Comparison of ENCODE assay signal across 13 cellular contexts in the genomic region with DNA sequence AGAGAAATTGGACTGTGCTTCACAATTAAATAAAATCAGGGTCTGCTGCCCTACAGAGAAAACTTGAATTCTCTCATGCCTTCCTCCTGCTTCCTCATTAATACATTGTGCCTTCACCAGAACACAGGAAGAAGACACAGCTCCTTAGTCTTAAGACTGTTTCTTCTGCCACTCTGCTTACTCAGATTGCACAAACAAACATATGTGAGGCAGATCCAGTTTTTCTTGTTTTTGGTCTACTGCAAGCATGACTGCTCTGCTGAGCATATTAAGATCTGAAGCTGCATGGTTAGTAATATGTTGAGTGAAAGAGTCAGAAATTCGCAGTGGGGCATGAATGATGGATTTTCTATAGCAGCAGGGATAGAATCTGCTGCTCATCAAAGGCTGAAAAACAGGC.
"Had no signal": no experiment of that assay in that cellular context is flagged by ENCODE, and none has a peak within 500 bp of the region (broad histone marks: within the 10 kb centered on the region; RNA-seq: fewer than 3 reads in every experiment).

No MANE protein-coding gene starts in this region.

- H3K79me2 ChIP-seq: hepatocyte had no signal

- H3K27ac ChIP-seq: hepatocyte, psoas muscle, skin epidermis, transverse colon had no signal

- H3K27me3 ChIP-seq: hepatocyte, transverse colon had no signal

- H2AFZ ChIP-seq: hepatocyte had no signal

- H3K4me3 ChIP-seq: hepatocyte, psoas muscle, skin epidermis, transverse colon had no signal

- H3K4me1 ChIP-seq: psoas muscle, transverse colon had no signal

- DNase-seq: activated CD4-positive, alpha-beta T cell treated with anti-CD3 and anti-CD28 coated beads for 36 hours; activated CD4-positive, alpha-beta T cell treated with anti-CD3 and anti-CD28 coated beads, Interleukin-2, amount 50 U/mL, for 48 hours; activated gamma-delta T cell; effector CD8-positive, alpha-beta T cell; foreskin fibroblast; midbrain; occipital lobe; psoas muscle; right cardiac atrium; T-helper 2 cell; transverse colon had no signal

- H3K36me3 ChIP-seq: transverse colon had no signal

- H3K4me2 ChIP-seq: hepatocyte had no signal

- H3K9me3 ChIP-seq: psoas muscle, transverse colon had no signal
